In genomic region chr11:119205574-119206511, GRCh38 we compare ENCODE assay signal across 8 cellular contexts. TPM values are rescaled to one million over a fixed set of nuclear protein-coding genes. Genes with fewer than 3 reads are reported as not detected.
DNase-seq lines count a peak whose midpoint lies in the region; ATAC-seq and TF ChIP-seq lines count a peak whose summit lies in the region.

Gene CBL (plus strand): TSS chr11:119206339. CDS start chr11:119206418, 79 bp downstream.

- H3K4me3 ChIP-seq in OCI-LY7 (ENCODE audit: low read depth, low read length, poor library complexity, severe bottlenecking), result peak within 1 kb of the TSS; percentile 100
- H3K4me3 ChIP-seq in epithelial cell of proximal tubule (ENCODE audit: low read depth, low read length), result peak within 1 kb of the TSS; percentile 96

- ATAC-seq in GM21515 (IDR thresholded peaks at IDR 0.05; ENCODE audit: unreplicated experiment), result peak; percentile 73

- H3K9me3 ChIP-seq in OCI-LY7 (ENCODE audit: low read length), result no peaks in the 10 kb centered on the region

- intact Hi-C loops in OCI-LY7 (cut with micrococcal nuclease; ENCODE audit: unreplicated experiment), result loop anchor here (1.0 to 2.0 kb wide), 4 partner anchors 38 to 117 kb away; no protein-coding TSS in a partner anchor

- DNase-seq in DMS 273 treated with DMSO at 0.1 percent for 48 hours (lab: John Stamatoyannopoulos, UW) (peak; percentile 61), HuH-7.5 (ENCODE audit: low spot score) (peak; percentile 89), OCI-LY7 (ENCODE audit: low spot score) (peak; percentile 92), activated T-cell treated with anti-CD3 and anti-CD28 coated beads for 4 hours (peak; percentile 98), epithelial cell of proximal tubule (ENCODE audit: low read depth) (no peak), mucosa of gallbladder (ENCODE audit: low spot score) (peak; percentile 96)
- peak; percentile 95 for DNase-seq in stimulated activated CD8-positive, alpha-beta memory T cell treated with anti-CD3 and anti-CD28 coated beads, Interleukin-4, amount 100 ng/mL, for 24 hours (ENCODE audit: low read depth)

- peaks cover 31% of the 10 kb centered on the region for H3K4me1 ChIP-seq in OCI-LY7 (ENCODE audit: insufficient read depth, low read length, poor library complexity, severe bottlenecking)

- peak within 1 kb of the TSS; percentile 83 for H3K4me2 ChIP-seq in OCI-LY7 (ENCODE audit: low read length)

- BruUV-seq in OCI-LY7 (replicated peaks; lab: Mats Ljungman, UMichigan), result no TSS peak

- H3K79me2 ChIP-seq in OCI-LY7 (ENCODE audit: insufficient read depth, low read depth, low read length), result peaks cover 41% of the 10 kb centered on the region

- TF ChIP-seq CTCF in OCI-LY7 (conservative IDR thresholded peaks at IDR 0.05; ENCODE audit: low read length) (peak; percentile 89), epithelial cell of proximal tubule (conservative IDR thresholded peaks at IDR 0.05; ENCODE audit: low read depth, low read length) (peak; percentile 75)

- POLR2A ChIA-PET in OCI-LY7 (lab: Charles Lee), result interaction anchor here (0.7 to 1.7 kb wide), 15 partner anchors 9 to 107 kb away, joined by 3 to 18 read pairs (median 3); partner anchors contain the start of gene HINFP

- no peaks in the 10 kb centered on the region; the same call in 1 of the 2 replicates for H4K20me1 ChIP-seq in OCI-LY7 (ENCODE audit: insufficient read depth, low read length)

- no peaks in the 10 kb centered on the region for H3K9me2 ChIP-seq in OCI-LY7 (ENCODE audit: insufficient read depth, low read length)

- H2AFZ ChIP-seq in OCI-LY7 (ENCODE audit: low read length), result peak within 1 kb of the TSS; percentile 97

- peak within 1 kb of the TSS; percentile 78 for H3K27ac ChIP-seq in OCI-LY7 (ENCODE audit: low read depth, low read length, poor library complexity, severe bottlenecking)

- H3K36me3 ChIP-seq in OCI-LY7 (ENCODE audit: insufficient read depth, low read length), result peaks cover 10% of the 10 kb centered on the region

- CTCF ChIA-PET in OCI-LY7 (lab: Charles Lee; ENCODE audit: unreplicated experiment), result interaction anchor here (0.6 to 1.5 kb wide), 5 partner anchors 9 to 168 kb away, joined by 3 to 24 read pairs (median 5); no protein-coding TSS in a partner anchor

RNA-seq across cellular contexts. Expression of gene CBL, which starts in this region (rescaled TPM):
- 19.1 and 19.2 TPM in 2 replicates for total RNA-seq in OCI-LY7 (2014; rRNA removed; shearing (Covaris generic))
- total RNA-seq in OCI-LY7 (2022) (58.9 and 59.1 TPM in 2 replicates), epithelial cell of proximal tubule (11.2 and 17.4 TPM in 2 replicates), mucosa of gallbladder (15.6 TPM)
